8 cellular contexts compared by ENCODE assay signal in the genomic region with DNA sequence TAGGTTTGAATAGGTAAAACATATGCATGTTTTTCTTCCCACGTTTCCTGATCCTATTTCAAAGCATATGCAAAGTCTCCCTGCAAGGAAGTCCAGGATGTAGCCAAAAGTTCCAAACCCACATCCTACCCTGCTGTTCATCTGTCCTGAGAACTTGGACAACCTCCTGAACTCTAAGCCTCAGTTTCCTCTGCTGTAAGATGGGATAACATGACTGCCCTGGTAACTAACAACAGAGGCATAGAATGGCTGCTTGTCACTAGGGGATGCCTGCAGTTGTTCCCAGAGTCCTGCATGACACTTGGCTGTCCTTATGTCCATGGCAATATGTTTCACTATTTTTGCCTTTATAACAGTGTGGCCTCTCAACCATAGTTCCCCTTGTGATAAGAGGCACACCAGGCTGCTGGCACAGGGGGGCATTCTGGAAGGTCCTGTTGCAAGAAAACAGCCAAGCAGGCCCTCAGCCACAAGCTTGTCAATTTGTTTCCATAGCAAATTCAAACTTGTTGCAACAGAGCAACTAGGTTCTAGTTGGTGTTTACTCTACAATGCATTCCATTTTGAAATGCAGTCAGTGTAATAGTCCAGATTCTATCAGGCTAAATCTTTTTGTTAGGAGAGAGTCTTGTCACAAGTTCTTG. TPM values are rescaled to one million over a fixed set of nuclear protein-coding genes. Genes with fewer than 3 reads are reported as not detected.
DNase-seq lines count a peak whose midpoint lies in the region; ATAC-seq and TF ChIP-seq lines count a peak whose summit lies in the region.

No MANE protein-coding gene starts in this region.

- TF ChIP-seq EP300 in neural cell (conservative IDR thresholded peaks at IDR 0.05; ENCODE audit: poor library complexity, severe bottlenecking), result no peak

- H3K9ac ChIP-seq in duodenal mucosa (ENCODE audit: low read depth in 1 of 2, low read length in 2 of 2), result peak overlapping the region; percentile 89 to 96
- peak overlapping the region; percentile 94 for H3K9ac ChIP-seq in neural cell (ENCODE audit: low read length)

- H3K4me1 Mint-ChIP-seq in CD8-positive, alpha-beta T cell (ENCODE audit: low read depth), result peaks cover 48% of the 10 kb centered on the region

- no peaks in the 10 kb centered on the region for H4K20me1 ChIP-seq in neural cell (ENCODE audit: insufficient read depth)

- H3F3A ChIP-seq in neural cell (ENCODE audit: insufficient read depth, low read length, poor library complexity, severe bottlenecking), result no peaks in the 10 kb centered on the region

- H3K9me3 ChIP-seq in CD8-positive, alpha-beta T cell (ENCODE audit: low read length), result no peaks in the 10 kb centered on the region
- H3K9me3 ChIP-seq in duodenal mucosa (ENCODE audit: control insufficient read depth in 1 of 2, low read length in 2 of 2), result peaks cover 0 to 1% of the 10 kb centered on the region in 2 donors
- no peaks in the 10 kb centered on the region for H3K9me3 ChIP-seq in neural cell (ENCODE audit: low read length)
- no peaks in the 10 kb centered on the region for H3K9me3 ChIP-seq in effector memory CD4-positive, alpha-beta T cell (ENCODE audit: control insufficient read depth, low read length)

- no peaks in the 10 kb centered on the region for H3K27me3 ChIP-seq in CD8-positive, alpha-beta T cell (ENCODE audit: insufficient read depth, low read length)
- H3K27me3 ChIP-seq in duodenal mucosa (ENCODE audit: control insufficient read depth in 1 of 2, insufficient read depth in 2 of 2, low read length in 2 of 2) (no peaks in the 10 kb centered on the region), neural cell (ENCODE audit: insufficient read depth, low read depth, low read length) (no peaks in the 10 kb centered on the region)
- no peaks in the 10 kb centered on the region for H3K27me3 ChIP-seq in effector memory CD4-positive, alpha-beta T cell (replicated peaks; ENCODE audit: control insufficient read depth, insufficient read depth, low read length, poor library complexity, severe bottlenecking)

- no peak for TF ChIP-seq CTCF in CD8-positive, alpha-beta T cell (IDR thresholded peaks at IDR 0.05)
- no peak for TF ChIP-seq CTCF in neural cell (IDR thresholded peaks at IDR 0.05; ENCODE audit: poor library complexity, severe bottlenecking)

- H3K36me3 ChIP-seq in CD8-positive, alpha-beta T cell (ENCODE audit: insufficient read depth, low read length), result no peaks in the 10 kb centered on the region
- no peaks in the 10 kb centered on the region for H3K36me3 ChIP-seq in duodenal mucosa (ENCODE audit: control insufficient read depth in 1 of 2, insufficient read depth in 2 of 2, low read length in 2 of 2)
- H3K36me3 ChIP-seq in neural cell (ENCODE audit: insufficient read depth, low read length), result no peaks in the 10 kb centered on the region
- no peaks in the 10 kb centered on the region for H3K36me3 ChIP-seq in effector memory CD4-positive, alpha-beta T cell (ENCODE audit: control insufficient read depth, insufficient read depth, low read length)

- H2AFZ ChIP-seq in neural cell (ENCODE audit: low read depth, low read length), result no peak overlapping the region

- no peaks in the 10 kb centered on the region for H3K27me3 Mint-ChIP-seq in CD8-positive, alpha-beta T cell (ENCODE audit: low read depth)

- peaks cover 7% of the 10 kb centered on the region for H3K36me3 Mint-ChIP-seq in CD8-positive, alpha-beta T cell

- H3K79me2 ChIP-seq in neural cell (replicated peaks; ENCODE audit: insufficient read depth, low read length), result peaks cover 49% of the 10 kb centered on the region

- peak overlapping the region; percentile 35 for H3K4me2 ChIP-seq in neural cell (ENCODE audit: low read length)

- intact Hi-C loops in CD8-positive, alpha-beta T cell (cut with DNase I, micrococcal nuclease), result loop anchor here (5.0 kb wide), 3 partner anchors 246 to 471 kb away; a partner anchor contains a TSS

- ATAC-seq in CD8-positive, alpha-beta T cell, result no peak
- no peak for ATAC-seq in HG03520 (IDR thresholded peaks at IDR 0.05; ENCODE audit: unreplicated experiment)

- POLR2A ChIA-PET in CD8-positive, alpha-beta T cell (lab: Charles Lee), result interaction anchor here (1.3 to 2.4 kb wide), 7 partner anchors 8 to 252 kb away, joined by 3 to 34 read pairs (median 7); a partner anchor contains a TSS

- H3K27ac Mint-ChIP-seq in CD8-positive, alpha-beta T cell, result peak overlapping the region; percentile 80

- peak overlapping the region; percentile 89 for H3K4me3 ChIP-seq in CD8-positive, alpha-beta T cell (ENCODE audit: low read depth, low read length)
- H3K4me3 ChIP-seq in duodenal mucosa (ENCODE audit: low read depth in 1 of 2, low read length in 2 of 2) (peak overlapping the region; percentile 93 to 94), neural cell (ENCODE audit: low read length) (peak overlapping the region; percentile 89)
- H3K4me3 ChIP-seq in effector memory CD4-positive, alpha-beta T cell (ENCODE audit: insufficient read depth, low read depth, low read length, poor library complexity, severe bottlenecking), result no peak overlapping the region

- peaks cover 40% of the 10 kb centered on the region for H3K4me1 ChIP-seq in CD8-positive, alpha-beta T cell (ENCODE audit: insufficient read depth, low read length)
- H3K4me1 ChIP-seq in duodenal mucosa (ENCODE audit: control insufficient read depth in 1 of 2, insufficient read depth in 2 of 2, low read length in 2 of 2), result peaks cover 29 to 40% of the 10 kb centered on the region in 2 donors
- peaks cover 36% of the 10 kb centered on the region for H3K4me1 ChIP-seq in effector memory CD4-positive, alpha-beta T cell (ENCODE audit: control insufficient read depth, insufficient read depth, low read length, poor library complexity, severe bottlenecking)

- H3K4me3 Mint-ChIP-seq in CD8-positive, alpha-beta T cell, result peak overlapping the region; percentile 89

- no peak for TF ChIP-seq RAD21 in neural cell (conservative IDR thresholded peaks at IDR 0.05)

- DNase-seq in CD8-positive, alpha-beta T cell, result no peak
- DNase-seq in NAMALWA (ENCODE audit: low spot score), result peak; percentile 56
- DNase-seq in SHP77 treated with DMSO at 0.1 percent for 48 hours (lab: John Stamatoyannopoulos, UW), result no peak
- no peak for DNase-seq in effector memory CD4-positive, alpha-beta T cell
- no peak for DNase-seq in stimulated activated naive CD4-positive, alpha-beta T cell treated with Interleukin-2 at 50 U/mL for 16 hours (lab: John Stamatoyannopoulos, UW)

- CTCF ChIA-PET in CD8-positive, alpha-beta T cell (lab: Charles Lee), result interaction anchor here (0.9 to 2.4 kb wide), 3 partner anchors 11 to 64 kb away, joined by 3 to 9 read pairs (median 7); a partner anchor contains a TSS

- peak overlapping the region; percentile 65 for H3K27ac ChIP-seq in CD8-positive, alpha-beta T cell (ENCODE audit: low read depth, low read length)
- H3K27ac ChIP-seq in duodenal mucosa (ENCODE audit: low read depth, low read length) (no peak overlapping the region), neural cell (ENCODE audit: low read length) (no peak overlapping the region)
- no peak overlapping the region for H3K27ac ChIP-seq in effector memory CD4-positive, alpha-beta T cell (ENCODE audit: insufficient read depth, low read length, poor library complexity, severe bottlenecking)

- no peaks in the 10 kb centered on the region for H3K9me2 ChIP-seq in neural cell (ENCODE audit: insufficient read depth, low read length)

- H3K9me3 Mint-ChIP-seq in CD8-positive, alpha-beta T cell, result no peaks in the 10 kb centered on the region

TF ChIP-seq in neural cell, 6 proteins besides CTCF, POLR2A, EP300 and RAD21:
- TF ChIP-seq TAF1 (IDR thresholded peaks at IDR 0.05; ENCODE audit: low read depth) (no peak), POLR2AphosphoS5 (IDR thresholded peaks at IDR 0.05) (no peak), SMC3 (conservative IDR thresholded peaks at IDR 0.05; ENCODE audit: poor library complexity) (no peak), EZH2 (IDR thresholded peaks at IDR 0.05; ENCODE audit: borderline replicate concordance, insufficient read depth, low read length, poor library complexity, severe bottlenecking) (no peak), MXI1 (conservative IDR thresholded peaks at IDR 0.05; ENCODE audit: poor library complexity, severe bottlenecking) (no peak)
- TF ChIP-seq, protein P1, sequence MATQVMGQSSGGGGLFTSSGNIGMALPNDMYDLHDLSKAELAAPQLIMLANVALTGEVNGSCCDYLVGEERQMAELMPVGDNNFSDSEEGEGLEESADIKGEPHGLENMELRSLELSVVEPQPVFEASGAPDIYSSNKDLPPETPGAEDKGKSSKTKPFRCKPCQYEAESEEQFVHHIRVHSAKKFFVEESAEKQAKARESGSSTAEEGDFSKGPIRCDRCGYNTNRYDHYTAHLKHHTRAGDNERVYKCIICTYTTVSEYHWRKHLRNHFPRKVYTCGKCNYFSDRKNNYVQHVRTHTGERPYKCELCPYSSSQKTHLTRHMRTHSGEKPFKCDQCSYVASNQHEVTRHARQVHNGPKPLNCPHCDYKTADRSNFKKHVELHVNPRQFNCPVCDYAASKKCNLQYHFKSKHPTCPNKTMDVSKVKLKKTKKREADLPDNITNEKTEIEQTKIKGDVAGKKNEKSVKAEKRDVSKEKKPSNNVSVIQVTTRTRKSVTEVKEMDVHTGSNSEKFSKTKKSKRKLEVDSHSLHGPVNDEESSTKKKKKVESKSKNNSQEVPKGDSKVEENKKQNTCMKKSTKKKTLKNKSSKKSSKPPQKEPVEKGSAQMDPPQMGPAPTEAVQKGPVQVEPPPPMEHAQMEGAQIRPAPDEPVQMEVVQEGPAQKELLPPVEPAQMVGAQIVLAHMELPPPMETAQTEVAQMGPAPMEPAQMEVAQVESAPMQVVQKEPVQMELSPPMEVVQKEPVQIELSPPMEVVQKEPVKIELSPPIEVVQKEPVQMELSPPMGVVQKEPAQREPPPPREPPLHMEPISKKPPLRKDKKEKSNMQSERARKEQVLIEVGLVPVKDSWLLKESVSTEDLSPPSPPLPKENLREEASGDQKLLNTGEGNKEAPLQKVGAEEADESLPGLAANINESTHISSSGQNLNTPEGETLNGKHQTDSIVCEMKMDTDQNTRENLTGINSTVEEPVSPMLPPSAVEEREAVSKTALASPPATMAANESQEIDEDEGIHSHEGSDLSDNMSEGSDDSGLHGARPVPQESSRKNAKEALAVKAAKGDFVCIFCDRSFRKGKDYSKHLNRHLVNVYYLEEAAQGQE (IDR thresholded peaks at IDR 0.05; ENCODE audit: borderline replicate concordance), result no peak

RNA-seq across cellular contexts. Expression of a gene that starts 1.5 kb away (rescaled TPM):
- 10 to 100 TPM; 63.1 to 70.6 TPM for total RNA-seq in CD8-positive, alpha-beta T cell
- polyA plus RNA-seq in neural cell, result 138 and 146 TPM in 2 replicates
- polyA minus RNA-seq in neural cell, result 66.2 and 73.5 TPM in 2 replicates

RNA-seq across cellular contexts. Expression of a gene that starts 12.1 kb away (rescaled TPM):
- total RNA-seq in CD8-positive, alpha-beta T cell, result 10 to 100 TPM in 1 of 2 experiments, 1 to 10 TPM in 1; 9.1 to 12.5 TPM
- polyA plus RNA-seq in neural cell, result 34.4 and 56.5 TPM in 2 replicates
- polyA minus RNA-seq in neural cell, result 7.9 and 9.3 TPM in 2 replicates

RNA-seq across cellular contexts. Expression of a gene that starts 14.4 kb away (rescaled TPM):
- total RNA-seq in CD8-positive, alpha-beta T cell, result 10 to 100 TPM; 55.6 to 58.4 TPM
- 17.5 and 23.3 TPM in 2 replicates for polyA plus RNA-seq in neural cell
- 22.9 and 25.6 TPM in 2 replicates for polyA minus RNA-seq in neural cell

RNA-seq across cellular contexts. Expression of a gene that starts 24.4 kb away (rescaled TPM):
- 10 to 100 TPM; 54.5 to 63.5 TPM for total RNA-seq in CD8-positive, alpha-beta T cell
- polyA plus RNA-seq in neural cell, result 8.5 and 13.1 TPM in 2 replicates
- polyA minus RNA-seq in neural cell, result 17.9 and 19.5 TPM in 2 replicates

RNA-seq across cellular contexts. Expression of a gene that starts 24.7 kb away (rescaled TPM):
- total RNA-seq in CD8-positive, alpha-beta T cell, result 10 to 100 TPM in 1 of 2 experiments, 1 to 10 TPM in 1; 9.8 to 11.4 TPM
- polyA plus RNA-seq in neural cell, result 11.9 and 13.1 TPM in 2 replicates
- 7.1 and 8.1 TPM in 2 replicates for polyA minus RNA-seq in neural cell
